Comparison of ENCODE assay signal across 20 cellular contexts in genomic region chr2:132279344-132279743, GRCh38.
DNase-seq lines count a peak whose midpoint lies in the region; ATAC-seq and TF ChIP-seq lines count a peak whose summit lies in the region.
"Had no signal": no experiment of that assay in that cellular context is flagged by ENCODE, and none has a peak within 500 bp of the region (broad histone marks: within the 10 kb centered on the region; RNA-seq: fewer than 3 reads in every experiment).

No MANE protein-coding gene starts in this region.

- H3K4me1 ChIP-seq in left ventricle myocardium inferior = no peaks in the 10 kb centered on the region
- no peaks in the 10 kb centered on the region for H3K4me1 ChIP-seq in aorta (ENCODE audit: control insufficient read depth in 1 of 2, insufficient read depth in 2 of 2, low read length in 2 of 2)
- H3K4me1 ChIP-seq: A549 had no signal

- no peaks in the 10 kb centered on the region for H3K36me3 Mint-ChIP-seq in stimulated activated effector memory CD8-positive, alpha-beta T cell treated with anti-CD3 and anti-CD28 coated beads, Interleukin-12 subunit alpha, Interleukin-12 subunit beta, amount 100 ng/mL, for 72 hours

- peaks cover 8% of the 10 kb centered on the region for H3K9me3 ChIP-seq in left ventricle myocardium inferior (replicated peaks)
- H3K9me3 ChIP-seq in aorta (ENCODE audit: control insufficient read depth, low read length) = no peaks in the 10 kb centered on the region

- no peak for TF ChIP-seq CTCF in left ventricle myocardium inferior (IDR thresholded peaks at IDR 0.05; ENCODE audit: borderline replicate concordance)
- no peak for TF ChIP-seq CTCF in GM13976 (IDR thresholded peaks at IDR 0.05; ENCODE audit: borderline replicate concordance, control extremely low read depth, extremely low read depth, insufficient read depth, missing control alignments)

- H3K27ac ChIP-seq in left ventricle myocardium inferior (replicated peaks) (no peak overlapping the region), aorta (ENCODE audit: low read depth in 1 of 2, low read length in 2 of 2) (no peak overlapping the region)
- H3K27ac ChIP-seq: A549, GM23248 had no signal

- intact Hi-C loops in Right ventricle myocardium inferior (cut with DNase I) (no loop called here), left ventricle myocardium inferior (cut with micrococcal nuclease) (no loop called here), aorta (cut with DNase I) (no loop called here)

- in situ Hi-C loops in GM13976 (cut with MboI; ENCODE audit: low sequenced_read_pairs, unreplicated experiment) = no loop called here

- no peak overlapping the region for H3K4me3 Mint-ChIP-seq in stimulated activated effector memory CD8-positive, alpha-beta T cell treated with anti-CD3 and anti-CD28 coated beads, Interleukin-12 subunit alpha, Interleukin-12 subunit beta, amount 100 ng/mL, for 72 hours
- H3K4me3 Mint-ChIP-seq: CD4-positive, alpha-beta memory T cell had no signal

- peaks cover 16% of the 10 kb centered on the region for H3K9me3 Mint-ChIP-seq in stimulated activated effector memory CD8-positive, alpha-beta T cell treated with anti-CD3 and anti-CD28 coated beads, Interleukin-12 subunit alpha, Interleukin-12 subunit beta, amount 100 ng/mL, for 72 hours

- H3K4me3 ChIP-seq in left ventricle myocardium inferior (no peak overlapping the region), aorta (ENCODE audit: low read length in 2 of 2) (no peak overlapping the region)
- H3K4me3 ChIP-seq: A549, GM23248 had no signal

- peak; percentile 42 for ATAC-seq in Right ventricle myocardium inferior
- ATAC-seq in stimulated activated effector memory CD8-positive, alpha-beta T cell treated with anti-CD3 and anti-CD28 coated beads, Interleukin-12 subunit alpha, Interleukin-12 subunit beta, amount 100 ng/mL, for 72 hours = peak; percentile 40
- ATAC-seq in aorta (ENCODE audit: low FRiP score) = peak; percentile 47
- ATAC-seq: A549 had no signal

- WGBS in aorta, 2 donors = 89 to 90% methylated on average over 11 of the region's 11 CpGs

- no peak overlapping the region for H3K27ac Mint-ChIP-seq in stimulated activated effector memory CD8-positive, alpha-beta T cell treated with anti-CD3 and anti-CD28 coated beads, Interleukin-12 subunit alpha, Interleukin-12 subunit beta, amount 100 ng/mL, for 72 hours
- H3K27ac Mint-ChIP-seq: CD4-positive, alpha-beta memory T cell had no signal

- no peaks in the 10 kb centered on the region for H3K4me1 Mint-ChIP-seq in stimulated activated effector memory CD8-positive, alpha-beta T cell treated with anti-CD3 and anti-CD28 coated beads, Interleukin-12 subunit alpha, Interleukin-12 subunit beta, amount 100 ng/mL, for 72 hours
- H3K4me1 Mint-ChIP-seq: CD4-positive, alpha-beta memory T cell had no signal

- no peak for DNase-seq in Right ventricle myocardium inferior (ENCODE audit: missing footprints)
- no peak for DNase-seq in left ventricle myocardium inferior
- peak; percentile 21 for DNase-seq in GM13976 (ENCODE audit: low spot score)
- DNase-seq in stimulated activated effector memory CD8-positive, alpha-beta T cell treated with anti-CD3 and anti-CD28 coated beads, Interleukin-12 subunit alpha, Interleukin-12 subunit beta, amount 100 ng/mL, for 72 hours (ENCODE audit: low spot score in 2 of 2) = no peak
- no peak for DNase-seq in aorta
- DNase-seq in activated naive CD4-positive, alpha-beta T cell treated with Interleukin-2 at 50 U/mL for 16 hours = no peak
- DNase-seq in activated T-cell treated with anti-CD3 and anti-CD28 coated beads, Interleukin-2, amount 50 U/mL, for 48 hours = no peak
- DNase-seq: 8988T; ACHN; C1 segment of cervical spinal cord; Calu3; CD4-positive, alpha-beta memory T cell; COR-L47; DMS53; DMS79 treated with DMSO at 0.1 percent for 48 hours; GF-D8; GM23248; H7; HCEC 1CT had no signal

- H3K36me3 ChIP-seq in left ventricle myocardium inferior (no peaks in the 10 kb centered on the region), aorta (ENCODE audit: control insufficient read depth in 1 of 2, insufficient read depth in 2 of 2, low read length in 1 of 2) (no peaks in the 10 kb centered on the region)

- H3K27me3 ChIP-seq in left ventricle myocardium inferior (ENCODE audit: low read depth) = peaks cover 20% of the 10 kb centered on the region
- no peaks in the 10 kb centered on the region for H3K27me3 ChIP-seq in aorta (ENCODE audit: control insufficient read depth in 1 of 2, insufficient read depth in 2 of 2, low read length in 1 of 2)
